ENCODE assay signal across 9 cellular contexts in the genomic region with DNA sequence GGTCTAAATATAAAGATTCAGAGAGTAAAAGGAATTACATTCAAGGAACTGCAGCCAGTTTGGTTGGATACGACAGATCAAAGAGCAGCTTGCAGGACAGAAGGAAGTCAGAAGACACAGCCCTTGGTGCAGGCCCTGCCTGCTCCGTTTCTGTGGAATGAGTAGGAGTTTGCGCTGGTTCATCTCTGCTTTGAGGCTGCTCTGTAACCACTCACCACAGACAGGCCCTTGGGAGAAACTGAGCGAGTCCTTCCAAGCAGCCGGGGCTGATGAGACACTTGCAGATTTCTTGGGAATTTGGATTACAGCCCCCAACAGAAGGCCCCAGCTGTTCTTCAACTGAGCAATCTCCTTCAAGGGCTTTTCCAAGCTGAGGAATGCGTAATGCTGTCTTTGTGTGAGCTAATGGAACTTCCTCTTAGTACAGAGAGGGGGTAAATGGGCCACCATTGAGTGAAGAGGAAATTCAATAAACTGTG. TPM values are rescaled to one million over a fixed set of nuclear protein-coding genes. Genes with fewer than 3 reads are reported as not detected.
DNase-seq lines count a peak whose midpoint lies in the region; ATAC-seq and TF ChIP-seq lines count a peak whose summit lies in the region.
"Had no signal": no experiment of that assay in that cellular context is flagged by ENCODE, and none has a peak within 500 bp of the region (broad histone marks: within the 10 kb centered on the region; RNA-seq: fewer than 3 reads in every experiment).

No MANE protein-coding gene starts in this region.

- intact Hi-C loops in right lobe of liver (cut with DNase I): no loop called here

- TF ChIP-seq POLR2A in NB4 (IDR thresholded peaks at IDR 0.05; ENCODE audit: extremely low read depth, insufficient read length) (no peak), right lobe of liver (IDR thresholded peaks at IDR 0.05) (no peak)

- 76% methylated on average over 4 of the region's 6 CpGs for WGBS in right lobe of liver (ENCODE audit: insufficient coverage, low coverage, low lambda C conversion rate, missing lambda C conversion rate)

- no peaks in the 10 kb centered on the region for H3K9me3 ChIP-seq in right lobe of liver
- H3K9me3 ChIP-seq: SK-N-SH had no signal

- H3K27ac ChIP-seq in right lobe of liver: peak overlapping the region in 2 of 3 donors; percentile 52 to 63

- TF ChIP-seq CTCF in NB4 (IDR thresholded peaks at IDR 0.05; ENCODE audit: low read depth, low read length): no peak
- no peak for TF ChIP-seq CTCF in right lobe of liver (IDR thresholded peaks at IDR 0.05)

- H3K27me3 ChIP-seq in right lobe of liver: no peaks in the 10 kb centered on the region

- peak; percentile 85 for DNase-seq in NB4 (ENCODE audit: low read depth)
- DNase-seq in activated T-cell treated with anti-CD3 and anti-CD28 coated beads, Interleukin-2, amount 50 U/mL, for 1 hour: peak; percentile 51
- DNase-seq in right lobe of liver: peak in 1 of 3 donors; percentile 40
- DNase-seq in stimulated activated CD8-positive, alpha-beta memory T cell treated with anti-CD3 and anti-CD28 coated beads, Interleukin-2, amount 100 ng/mL, for 48 hours (ENCODE audit: low read depth in 2 of 2): peak; percentile 51 to 71
- DNase-seq in kidney glomerular epithelial cell (lab: John Stamatoyannopoulos, UW): no peak
- no peak for DNase-seq in nucleus accumbens (lab: John Stamatoyannopoulos, UW)
- DNase-seq in NCI-H446 treated with DMSO at 0.1 percent for 48 hours (lab: John Stamatoyannopoulos, UW): no peak
- DNase-seq: SK-N-SH had no signal

- peaks cover 0 to 3% (median 0%) of the 10 kb centered on the region in 4 donors for H3K36me3 ChIP-seq in right lobe of liver

- no peak overlapping the region for H3K4me3 ChIP-seq in NB4 (ENCODE audit: low read depth, low read length)
- no peak overlapping the region for H3K4me3 ChIP-seq in right lobe of liver

- ATAC-seq in right lobe of liver (peak; percentile 24 to 42 (median 32)), GM19395 (IDR thresholded peaks at IDR 0.05; ENCODE audit: unreplicated experiment) (no peak)

- no peaks in the 10 kb centered on the region for H3K4me1 ChIP-seq in right lobe of liver

RNA-seq across cellular contexts. Expression of a gene that starts 16.4 kb away (rescaled TPM):
- total RNA-seq in right lobe of liver: 10 to 100 TPM in 2 of 6 experiments, 1 to 10 TPM in 4; 4.9 to 17.9 (median 7.4) TPM

Comparison
In these comparisons a context has a peak if more than half of its experiments do, and no peak if none do; other contexts are left out.
1. DNase-seq: peak in NB4 (single experiment), activated T-cell treated with anti-CD3 and anti-CD28 coated beads, Interleukin-2, amount 50 U/mL, for 1 hour (single experiment) and stimulated activated CD8-positive, alpha-beta memory T cell treated with anti-CD3 and anti-CD28 coated beads, Interleukin-2, amount 100 ng/mL, for 48 hours (2 of 2); none in kidney glomerular epithelial cell (single experiment), nucleus accumbens (0 of 56) and NCI-H446 treated with DMSO at 0.1 percent for 48 hours (single experiment).